Comparison of ENCODE assay signal across 20 cellular contexts in genomic region chr5:177008716-177009115, GRCh38.
"Had no signal": no experiment of that assay in that cellular context is flagged by ENCODE, and none has a peak within 500 bp of the region (broad histone marks: within the 10 kb centered on the region; RNA-seq: fewer than 3 reads in every experiment).

No MANE protein-coding gene starts in this region.

- H3K9me3 ChIP-seq: colonic mucosa, esophagus squamous epithelium, mucosa of descending colon, psoas muscle, right lobe of liver, suprapubic skin, tibial artery, upper lobe of left lung, uterus had no signal

- H3K36me3 ChIP-seq: colonic mucosa, esophagus squamous epithelium, heart left ventricle, right lobe of liver, suprapubic skin, tibial artery, upper lobe of left lung, uterus had no signal

- DNase-seq: colonic mucosa; dermis blood vessel endothelial cell; esophagus squamous epithelium; heart left ventricle; hippocampal formation; mammary epithelial cell; mucosa of descending colon; naive thymus-derived CD8-positive, alpha-beta T cell; psoas muscle; retina; right lobe of liver; stimulated activated CD4-positive, alpha-beta T cell treated with anti-CD3 and anti-CD28 coated beads, Interleukin-4, amount 100 ng/mL, for 1 hour; stimulated activated CD8-positive, alpha-beta memory T cell treated with anti-CD3 and anti-CD28 coated beads, Interleukin-4, amount 100 ng/mL, for 48 hours; stimulated activated naive CD8-positive, alpha-beta T cell treated with anti-CD3 and anti-CD28 coated beads, Interleukin-15, Interleukin-2, amounts not matched to agents 100 U/mL and 50 U/mL, for 24 hours; tibial artery; upper lobe of left lung; uterus had no signal

- H3K27ac ChIP-seq: colonic mucosa, esophagus squamous epithelium, heart left ventricle, psoas muscle, right lobe of liver, suprapubic skin, tibial artery, upper lobe of left lung, uterus had no signal

- H3K4me1 ChIP-seq: colonic mucosa had no signal

- H3K4me3 ChIP-seq: colonic mucosa, esophagus squamous epithelium, heart left ventricle, mucosa of descending colon, psoas muscle, right lobe of liver, suprapubic skin, tibial artery, upper lobe of left lung, uterus had no signal

- H3K27ac Mint-ChIP-seq: stimulated activated effector memory CD8-positive, alpha-beta T cell treated with anti-CD3 and anti-CD28 coated beads, Interleukin-12 subunit alpha, Interleukin-12 subunit beta, amount 100 ng/mL, for 72 hours had no signal

- H3K27me3 ChIP-seq: colonic mucosa, esophagus squamous epithelium, heart left ventricle, right lobe of liver, suprapubic skin, tibial artery, upper lobe of left lung, uterus had no signal

- H3K9me3 Mint-ChIP-seq: stimulated activated effector memory CD8-positive, alpha-beta T cell treated with anti-CD3 and anti-CD28 coated beads, Interleukin-12 subunit alpha, Interleukin-12 subunit beta, amount 100 ng/mL, for 72 hours had no signal

- H3K27me3 Mint-ChIP-seq: naive thymus-derived CD8-positive, alpha-beta T cell had no signal

- ATAC-seq: heart left ventricle; left lobe of liver; mucosa of descending colon; naive thymus-derived CD8-positive, alpha-beta T cell; psoas muscle; right lobe of liver; stimulated activated effector memory CD8-positive, alpha-beta T cell treated with anti-CD3 and anti-CD28 coated beads, Interleukin-12 subunit alpha, Interleukin-12 subunit beta, amount 100 ng/mL, for 72 hours; stimulated activated naive CD8-positive, alpha-beta T cell treated with anti-CD3 and anti-CD28 coated beads, Interleukin-15, Interleukin-2, amounts not matched to agents 100 U/mL and 50 U/mL, for 24 hours had no signal
